2 cellular contexts compared by ENCODE assay signal in the genomic region with DNA sequence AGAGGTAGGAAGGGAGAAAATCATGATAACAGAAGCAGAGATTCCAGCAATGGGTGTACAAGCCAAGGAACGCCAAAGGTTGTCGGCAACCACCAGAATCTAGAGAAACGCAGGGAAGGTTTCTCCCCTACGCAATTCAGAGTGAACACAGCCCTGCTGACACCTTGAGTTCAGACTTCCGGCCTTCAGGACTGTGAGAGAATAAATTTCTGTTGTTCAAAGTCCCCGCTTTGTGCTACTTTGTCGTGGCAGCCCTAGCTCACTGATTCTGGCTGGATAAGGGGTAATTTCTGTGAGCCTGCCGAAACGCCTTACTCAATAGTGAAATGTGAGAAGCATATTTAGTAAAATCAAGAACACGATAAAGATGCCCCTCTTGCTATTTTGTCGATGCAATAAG.
TF ChIP-seq lines count a peak whose summit lies in the region.

No MANE protein-coding gene starts in this region.

TF ChIP-seq in HepG2, 621 proteins besides CTCF, POLR2A, EP300 and RAD21:
- TF ChIP-seq GABPB1 (CRISPR knock-in tag; IDR thresholded peaks at IDR 0.05) (no peak), GABPA (IDR thresholded peaks at IDR 0.05; ENCODE audit: low read depth, low read length) (no peak), GABPA (CRISPR knock-in tag; IDR thresholded peaks at IDR 0.05; ENCODE audit: low read depth) (0 out of 2 replicates have a peak, but pooled peaks have one; percentile 15), SMYD3 (CRISPR knock-in tag; IDR thresholded peaks at IDR 0.05) (no peak), ZNF12 (CRISPR knock-in tag; IDR thresholded peaks at IDR 0.05) (peak; percentile 88), ETV5 (CRISPR knock-in tag; IDR thresholded peaks at IDR 0.05; ENCODE audit: borderline replicate concordance) (peak; percentile 52; the same call in 1 of the 2 replicates)
TF ChIP-seq in HepG2: peak in this region for 3.

TF ChIP-seq in WTC11, 78 proteins besides CTCF, POLR2A, EP300 and RAD21:
- no peak for TF ChIP-seq STAT6 (CRISPR knock-in tag; conservative IDR thresholded peaks at IDR 0.05; ENCODE audit: low read depth)
- no peak for TF ChIP-seq SMAD3 (CRISPR knock-in tag; IDR thresholded peaks at IDR 0.05; ENCODE audit: borderline replicate concordance)
- no peak for TF ChIP-seq NFE2L1 (CRISPR knock-in tag; IDR thresholded peaks at IDR 0.05)
- TF ChIP-seq JAZF1 (CRISPR knock-in tag; IDR thresholded peaks at IDR 0.05): no peak
- no peak for TF ChIP-seq ZMAT4 (CRISPR knock-in tag; IDR thresholded peaks at IDR 0.05)
- no peak for TF ChIP-seq ZNF263 (CRISPR knock-in tag; IDR thresholded peaks at IDR 0.05; ENCODE audit: low read depth)
- TF ChIP-seq NFATC4 (CRISPR knock-in tag; IDR thresholded peaks at IDR 0.05): no peak
- TF ChIP-seq NR2C2 (CRISPR knock-in tag; IDR thresholded peaks at IDR 0.05): no peak
- no peak for TF ChIP-seq CDX4 (CRISPR knock-in tag; IDR thresholded peaks at IDR 0.05; ENCODE audit: borderline replicate concordance)
